1 cellular context compared by ENCODE assay signal in the genomic region with DNA sequence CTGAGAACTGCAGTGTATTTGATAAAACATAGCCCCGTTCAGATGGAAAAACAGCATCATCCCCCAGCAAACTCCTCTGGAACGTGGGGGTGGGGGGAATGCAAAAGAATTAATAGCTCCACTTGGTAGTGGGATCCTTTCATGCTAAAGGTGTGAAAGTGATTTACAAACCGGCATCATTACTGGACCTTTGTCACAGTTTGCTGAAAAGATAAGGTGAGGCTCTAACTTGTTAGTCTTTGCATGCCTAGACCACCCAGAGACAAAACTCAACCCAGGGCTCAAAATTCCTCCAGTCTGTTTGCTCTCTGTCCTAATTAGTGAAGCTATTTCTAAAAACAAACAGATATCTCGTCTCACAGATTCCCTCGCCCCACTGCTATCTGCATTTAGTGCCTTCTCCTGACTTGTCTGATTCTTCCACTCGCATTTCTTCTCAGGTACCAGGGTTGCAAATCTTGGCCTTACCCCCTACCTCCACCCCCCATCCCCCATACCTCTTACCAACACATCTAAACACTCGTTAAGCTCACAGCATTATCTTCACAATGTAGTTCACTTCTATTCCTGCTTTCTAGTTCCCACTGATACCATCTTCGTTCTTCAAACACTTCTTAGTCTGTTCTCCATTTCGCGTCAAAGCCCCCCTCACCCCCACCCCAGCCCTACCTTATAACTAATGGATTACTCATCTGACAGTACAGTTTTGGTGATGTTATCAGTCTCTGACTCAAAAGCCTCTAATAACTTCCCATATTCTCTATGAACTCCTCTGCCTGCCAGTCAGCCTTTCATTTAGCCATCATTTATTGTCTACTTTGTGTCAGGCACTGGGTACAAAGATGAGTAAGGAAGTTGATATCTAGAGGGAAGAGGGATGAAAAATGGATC.
TF ChIP-seq lines count a peak whose summit lies in the region.

No MANE protein-coding gene starts in this region.

TF ChIP-seq in SK-N-SH treated with all-trans-retinoic acid at 6 μM for 48 hours, 23 proteins besides CTCF, POLR2A, EP300 and RAD21 (continued from another document):
- TF ChIP-seq, protein P1, sequence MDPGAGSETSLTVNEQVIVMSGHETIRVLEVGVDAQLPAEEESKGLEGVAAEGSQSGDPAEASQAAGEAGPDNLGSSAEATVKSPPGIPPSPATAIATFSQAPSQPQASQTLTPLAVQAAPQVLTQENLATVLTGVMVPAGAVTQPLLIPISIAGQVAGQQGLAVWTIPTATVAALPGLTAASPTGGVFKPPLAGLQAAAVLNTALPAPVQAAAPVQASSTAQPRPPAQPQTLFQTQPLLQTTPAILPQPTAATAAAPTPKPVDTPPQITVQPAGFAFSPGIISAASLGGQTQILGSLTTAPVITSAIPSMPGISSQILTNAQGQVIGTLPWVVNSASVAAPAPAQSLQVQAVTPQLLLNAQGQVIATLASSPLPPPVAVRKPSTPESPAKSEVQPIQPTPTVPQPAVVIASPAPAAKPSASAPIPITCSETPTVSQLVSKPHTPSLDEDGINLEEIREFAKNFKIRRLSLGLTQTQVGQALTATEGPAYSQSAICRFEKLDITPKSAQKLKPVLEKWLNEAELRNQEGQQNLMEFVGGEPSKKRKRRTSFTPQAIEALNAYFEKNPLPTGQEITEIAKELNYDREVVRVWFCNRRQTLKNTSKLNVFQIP (CRISPR knock-in tag; IDR thresholded peaks at IDR 0.05; ENCODE audit: borderline replicate concordance, low read depth): no peak
- TF ChIP-seq PPARA (CRISPR knock-in tag; IDR thresholded peaks at IDR 0.05; ENCODE audit: borderline replicate concordance): no peak
TF ChIP-seq in SK-N-SH treated with all-trans-retinoic acid at 6 μM for 48 hours: peak in this region for 5.
